9 cellular contexts compared by ENCODE assay signal in the genomic region with DNA sequence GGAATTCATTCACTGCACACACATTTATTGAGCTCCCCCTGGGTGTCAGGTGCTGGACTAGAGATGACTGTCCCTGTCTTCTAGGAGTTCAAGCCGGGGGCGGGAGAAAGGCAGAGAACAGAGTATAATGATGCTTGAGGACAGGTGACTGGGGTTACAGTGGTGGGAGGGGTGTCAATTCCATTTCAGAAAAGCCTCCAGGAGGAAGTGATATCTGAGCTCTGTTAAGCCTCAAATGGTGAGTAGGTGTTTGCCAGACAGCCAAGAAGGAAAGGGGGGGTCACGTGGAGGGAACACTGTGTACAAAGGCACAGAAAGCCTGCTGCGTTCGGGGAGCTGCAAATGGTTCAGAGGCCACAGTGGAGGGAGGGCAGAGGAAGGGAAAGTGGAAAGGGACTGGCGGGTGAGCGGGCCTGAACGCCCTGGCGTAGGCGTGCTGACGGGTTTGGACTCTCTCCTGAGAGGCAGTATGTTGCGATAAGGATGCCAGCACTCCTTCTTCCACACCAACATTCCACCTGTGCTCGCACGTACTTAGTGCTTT. TPM values are rescaled to one million over a fixed set of nuclear protein-coding genes. Genes with fewer than 3 reads are reported as not detected.
DNase-seq lines count a peak whose midpoint lies in the region; ATAC-seq, FAIRE-seq and TF ChIP-seq lines count a peak whose summit lies in the region.
"Had no signal": no experiment of that assay in that cellular context is flagged by ENCODE, and none has a peak within 500 bp of the region (broad histone marks: within the 10 kb centered on the region; RNA-seq: fewer than 3 reads in every experiment).

No MANE protein-coding gene starts in this region.

- H3K4me1 ChIP-seq in esophagus squamous epithelium (peaks cover 8 to 43% (median 29%) of the 10 kb centered on the region in 3 donors), psoas muscle (peaks cover 25% of the 10 kb centered on the region), colonic mucosa (peaks cover 3% of the 10 kb centered on the region)

- H3K27me3 ChIP-seq in esophagus squamous epithelium (peaks cover 0 to 12% (median 0%) of the 10 kb centered on the region in 4 donors), psoas muscle (ENCODE audit: insufficient read depth in 3 of 3, low read length in 2 of 3) (no peaks in the 10 kb centered on the region), colonic mucosa (no peaks in the 10 kb centered on the region)

- TF ChIP-seq POLR2A in esophagus squamous epithelium (IDR thresholded peaks at IDR 0.05) = no peak

- peak; percentile 62 to 83 (median 80) for ATAC-seq in psoas muscle
- ATAC-seq in GM19463 (IDR thresholded peaks at IDR 0.05; ENCODE audit: unreplicated experiment) = no peak

- intact Hi-C loops in esophagus squamous epithelium (cut with DNase I) (no loop called here), psoas muscle (cut with DNase I) (loop anchor here (2.0 to 10.0 kb wide), 4 partner anchors 209 to 431 kb away; a partner anchor contains a TSS), colonic mucosa (cut with DNase I) (loop anchor here (5.0 kb wide), 1 partner anchor 431 kb away; a partner anchor contains a TSS)

- DNase-seq in DMS79 treated with DMSO at 0.1 percent for 48 hours (lab: John Stamatoyannopoulos, UW) (peak; percentile 72), NCI-H2171 treated with DMSO at 0.1 percent for 48 hours (lab: John Stamatoyannopoulos, UW) (peak; percentile 87), esophagus squamous epithelium (lab: John Stamatoyannopoulos, UW) (no peak), psoas muscle (peak; percentile 72 to 91), colonic mucosa (no peak), GM19239 (ENCODE audit: insufficient read length, low spot score) (no peak)
- no peak for DNase-seq in stimulated activated CD4-positive, alpha-beta T cell treated with anti-CD3 and anti-CD28 coated beads, Interleukin-2, amount 100 ng/mL, for 24 hours

- H3K27ac ChIP-seq in esophagus squamous epithelium = peak overlapping the region; percentile 28 to 73 (median 50)
- peak overlapping the region; percentile 76 for H3K27ac ChIP-seq in psoas muscle
- no peak overlapping the region for H3K27ac ChIP-seq in colonic mucosa

- FAIRE-seq in GM19239 (lab: Jason Lieb, UNC) = no peak

- TF ChIP-seq CTCF in esophagus squamous epithelium (IDR thresholded peaks at IDR 0.05) = peak in 1 of 6 experiments; percentile 4
- no peak for TF ChIP-seq CTCF in psoas muscle (IDR thresholded peaks at IDR 0.05)
- no peak for TF ChIP-seq CTCF in colonic mucosa (IDR thresholded peaks at IDR 0.05)

- H3K4me3 ChIP-seq in esophagus squamous epithelium (peak overlapping the region in 1 of 4 donors; percentile 33), psoas muscle (peak overlapping the region; percentile 11), colonic mucosa (no peak overlapping the region)

- H3K36me3 ChIP-seq in esophagus squamous epithelium = no peaks in the 10 kb centered on the region
- no peaks in the 10 kb centered on the region for H3K36me3 ChIP-seq in psoas muscle (ENCODE audit: insufficient read depth in 1 of 2, low read depth in 1 of 2)
- no peaks in the 10 kb centered on the region for H3K36me3 ChIP-seq in colonic mucosa

- 6 to 22% methylated on average over 14 of the region's 14 CpGs for WGBS in esophagus squamous epithelium, 2 donors
- WGBS in psoas muscle, 3 donors = 4 to 10% (median 4%) methylated on average over 14 of the region's 14 CpGs

- H3K9ac ChIP-seq in colonic mucosa (ENCODE audit: low read depth in 2 of 2, low read length in 2 of 2) = no peak overlapping the region

- H3K9me3 ChIP-seq in esophagus squamous epithelium = no peaks in the 10 kb centered on the region
- no peaks in the 10 kb centered on the region for H3K9me3 ChIP-seq in psoas muscle
- no peaks in the 10 kb centered on the region for H3K9me3 ChIP-seq in colonic mucosa

RNA-seq across cellular contexts. Expression of a gene that starts 9.7 kb away (rescaled TPM):
- total RNA-seq in esophagus squamous epithelium = 1 to 10 TPM in 2 of 4 donors, under 1 TPM in 2; 0.53 to 3.8 (median 1.5) TPM
- total RNA-seq in psoas muscle = 1 to 10 TPM in 1 of 4 donors, under 1 TPM in 3; 0.42 to 1.8 (median 0.61) TPM
- polyA plus RNA-seq in psoas muscle = under 1 TPM; 0.39 to 0.75 (median 0.55) TPM
- 1 to 10 TPM in 1 of 2 donors, under 1 TPM in 1; 0.42 to 2.1 TPM for total RNA-seq in colonic mucosa
- total RNA-seq: T-helper 2 cell treated with Interferon-gamma antibody and Interleukin-4, amounts not matched to agents 100 ng/mL and 5 ng/mL, for 36 hours had no signal

Comparison
In these comparisons a context has a peak if more than half of its experiments do, and no peak if none do; other contexts are left out.
1. DNase-seq: peak in DMS79 treated with DMSO at 0.1 percent for 48 hours (single experiment), NCI-H2171 treated with DMSO at 0.1 percent for 48 hours (single experiment) and psoas muscle (2 of 2); none in esophagus squamous epithelium (single experiment), colonic mucosa (single experiment), stimulated activated CD4-positive, alpha-beta T cell treated with anti-CD3 and anti-CD28 coated beads, Interleukin-2, amount 100 ng/mL, for 24 hours (0 of 2) and GM19239 (single experiment).